1 cellular context compared by ENCODE assay signal in the genomic region with DNA sequence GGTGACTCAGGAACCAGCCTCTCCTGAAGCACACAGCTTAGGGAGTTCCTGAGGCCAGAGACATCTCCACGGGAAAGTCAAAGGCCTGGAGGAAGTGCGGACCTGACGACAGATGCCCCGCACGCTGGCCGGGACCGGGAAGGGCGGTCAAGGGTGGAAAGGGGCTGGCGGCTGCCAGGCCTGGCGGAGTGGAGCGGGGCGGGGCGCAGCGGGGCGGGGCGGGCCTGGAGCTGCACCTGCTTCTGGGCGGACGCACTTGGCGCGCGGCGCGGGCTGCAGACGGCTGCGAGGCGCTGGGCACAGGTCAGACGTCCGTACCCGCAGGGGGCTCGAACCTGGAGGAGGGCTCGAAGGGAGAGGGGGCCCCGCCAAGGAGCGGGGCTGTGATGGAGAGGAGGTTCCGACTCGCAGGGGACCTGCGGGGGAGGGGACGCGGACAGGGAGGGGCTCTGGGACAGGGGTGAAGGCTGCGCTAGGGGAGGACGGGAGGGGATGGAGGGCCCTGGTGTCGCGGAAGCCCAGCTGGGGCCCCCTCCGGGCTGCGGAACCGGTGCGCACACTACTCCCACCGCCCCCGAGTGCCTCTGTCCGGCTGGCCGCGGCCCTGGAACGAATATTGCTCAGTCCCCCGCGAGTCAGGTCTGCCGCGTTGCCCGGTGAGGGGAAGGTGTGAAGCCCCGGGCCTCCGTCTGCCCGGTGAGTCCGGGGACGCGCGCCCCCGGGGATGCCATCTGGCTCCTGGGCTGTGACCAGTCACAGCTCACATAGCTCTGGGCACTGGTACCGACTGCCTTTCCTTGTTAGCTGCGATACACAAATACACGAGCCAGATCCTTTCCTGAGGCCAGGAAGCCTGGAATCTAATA.
A peak's percentile ranks its signal among the peaks of the same experiment; 100 is the strongest.
TF ChIP-seq lines count a peak whose summit lies in the region.

Gene TMEM45B, plus strand, starts transcription at position 253 of the 866 bp plus-strand sequence. CDS start 36,635 bp downstream, outside the sequence.

TF ChIP-seq in HepG2, 621 proteins besides CTCF, POLR2A, EP300 and RAD21 (continued from another document and continues in another):
- TF ChIP-seq GMEB1 (CRISPR knock-in tag; IDR thresholded peaks at IDR 0.05; ENCODE audit: borderline replicate concordance) (no peak), ZFP36 (IDR thresholded peaks at IDR 0.05; ENCODE audit: borderline replicate concordance, low read depth, low read length, partially characterized antibody) (no peak), ZKSCAN1 (IDR thresholded peaks at IDR 0.05; ENCODE audit: low read length) (no peak), PAX8 (CRISPR knock-in tag; IDR thresholded peaks at IDR 0.05; ENCODE audit: borderline replicate concordance) (no peak), ETS1 (CRISPR knock-in tag; IDR thresholded peaks at IDR 0.05) (no peak), ZNF317 (CRISPR knock-in tag; IDR thresholded peaks at IDR 0.05) (0 out of 2 replicates have a peak, but pooled peaks have one; percentile 6), ZNF562 (CRISPR knock-in tag; IDR thresholded peaks at IDR 0.05; ENCODE audit: borderline replicate concordance) (no peak), SRSF9 (IDR thresholded peaks at IDR 0.05; ENCODE audit: borderline replicate concordance, insufficient read depth, low read depth, low read length, poor library complexity, severe bottlenecking) (no peak), RFXANK (CRISPR knock-in tag; IDR thresholded peaks at IDR 0.05) (no peak), ZKSCAN5 (CRISPR knock-in tag; IDR thresholded peaks at IDR 0.05) (no peak), ZNF709 (CRISPR knock-in tag; IDR thresholded peaks at IDR 0.05) (peak; percentile 50; the same call in 1 of the 2 replicates), ZNF20 (CRISPR knock-in tag; IDR thresholded peaks at IDR 0.05) (no peak), JDP2 (CRISPR knock-in tag; IDR thresholded peaks at IDR 0.05; ENCODE audit: borderline replicate concordance) (no peak), ZNF792 (CRISPR knock-in tag; IDR thresholded peaks at IDR 0.05) (no peak), NFAT5 (CRISPR knock-in tag; IDR thresholded peaks at IDR 0.05) (no peak), TFAP4 (IDR thresholded peaks at IDR 0.05; ENCODE audit: borderline replicate concordance, low read depth) (peak; percentile 17; the same call in 1 of the 2 replicates), FOSL2 (CRISPR knock-in tag; IDR thresholded peaks at IDR 0.05) (peak; percentile 7; the same call in 1 of the 2 replicates), FIP1L1 (IDR thresholded peaks at IDR 0.05; ENCODE audit: borderline replicate concordance, insufficient read depth, low read depth, low read length) (no peak), SETDB1 (CRISPR knock-in tag; IDR thresholded peaks at IDR 0.05; ENCODE audit: borderline replicate concordance) (no peak), FOXP1 (IDR thresholded peaks at IDR 0.05) (no peak), FOXP1 (CRISPR knock-in tag; IDR thresholded peaks at IDR 0.05) (no peak), CBX2 (IDR thresholded peaks at IDR 0.05; ENCODE audit: low read depth, low read length) (no peak), CBX2 (CRISPR knock-in tag; IDR thresholded peaks at IDR 0.05; ENCODE audit: low read depth) (no peak), ZNF33B (CRISPR knock-in tag; IDR thresholded peaks at IDR 0.05) (no peak), CC2D1A (CRISPR knock-in tag; IDR thresholded peaks at IDR 0.05) (no peak), AKNA (CRISPR knock-in tag; IDR thresholded peaks at IDR 0.05; ENCODE audit: borderline replicate concordance) (no peak), ZNF230 (CRISPR knock-in tag; IDR thresholded peaks at IDR 0.05) (no peak; the same call in 1 of the 2 replicates), KMT2B (CRISPR knock-in tag; IDR thresholded peaks at IDR 0.05) (0 out of 2 replicates have a peak, but pooled peaks have one; percentile 36), SP1 (IDR thresholded peaks at IDR 0.05) (no peak), SP1 (CRISPR knock-in tag; IDR thresholded peaks at IDR 0.05) (no peak), MXI1 (IDR thresholded peaks at IDR 0.05; ENCODE audit: borderline replicate concordance, low read depth, low read length) (no peak), NCOR1 (IDR thresholded peaks at IDR 0.05; ENCODE audit: borderline replicate concordance, low read length) (no peak), ZSCAN20 (CRISPR knock-in tag; IDR thresholded peaks at IDR 0.05; ENCODE audit: borderline replicate concordance) (no peak), CEBPG (CRISPR knock-in tag; IDR thresholded peaks at IDR 0.05) (no peak), TRIM24 (CRISPR knock-in tag; IDR thresholded peaks at IDR 0.05) (no peak), MTF2 (CRISPR knock-in tag; IDR thresholded peaks at IDR 0.05; ENCODE audit: borderline replicate concordance) (no peak), REPIN1 (CRISPR knock-in tag; IDR thresholded peaks at IDR 0.05; ENCODE audit: borderline replicate concordance, low read depth) (no peak)
- TF ChIP-seq, protein P1, sequence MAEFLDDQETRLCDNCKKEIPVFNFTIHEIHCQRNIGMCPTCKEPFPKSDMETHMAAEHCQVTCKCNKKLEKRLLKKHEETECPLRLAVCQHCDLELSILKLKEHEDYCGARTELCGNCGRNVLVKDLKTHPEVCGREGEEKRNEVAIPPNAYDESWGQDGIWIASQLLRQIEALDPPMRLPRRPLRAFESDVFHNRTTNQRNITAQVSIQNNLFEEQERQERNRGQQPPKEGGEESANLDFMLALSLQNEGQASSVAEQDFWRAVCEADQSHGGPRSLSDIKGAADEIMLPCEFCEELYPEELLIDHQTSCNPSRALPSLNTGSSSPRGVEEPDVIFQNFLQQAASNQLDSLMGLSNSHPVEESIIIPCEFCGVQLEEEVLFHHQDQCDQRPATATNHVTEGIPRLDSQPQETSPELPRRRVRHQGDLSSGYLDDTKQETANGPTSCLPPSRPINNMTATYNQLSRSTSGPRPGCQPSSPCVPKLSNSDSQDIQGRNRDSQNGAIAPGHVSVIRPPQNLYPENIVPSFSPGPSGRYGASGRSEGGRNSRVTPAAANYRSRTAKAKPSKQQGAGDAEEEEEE (CRISPR knock-in tag; IDR thresholded peaks at IDR 0.05; ENCODE audit: borderline replicate concordance), result no peak; the same call in 1 of the 2 replicates
- TF ChIP-seq, protein P2, sequence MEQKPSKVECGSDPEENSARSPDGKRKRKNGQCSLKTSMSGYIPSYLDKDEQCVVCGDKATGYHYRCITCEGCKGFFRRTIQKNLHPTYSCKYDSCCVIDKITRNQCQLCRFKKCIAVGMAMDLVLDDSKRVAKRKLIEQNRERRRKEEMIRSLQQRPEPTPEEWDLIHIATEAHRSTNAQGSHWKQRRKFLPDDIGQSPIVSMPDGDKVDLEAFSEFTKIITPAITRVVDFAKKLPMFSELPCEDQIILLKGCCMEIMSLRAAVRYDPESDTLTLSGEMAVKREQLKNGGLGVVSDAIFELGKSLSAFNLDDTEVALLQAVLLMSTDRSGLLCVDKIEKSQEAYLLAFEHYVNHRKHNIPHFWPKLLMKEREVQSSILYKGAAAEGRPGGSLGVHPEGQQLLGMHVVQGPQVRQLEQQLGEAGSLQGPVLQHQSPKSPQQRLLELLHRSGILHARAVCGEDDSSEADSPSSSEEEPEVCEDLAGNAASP (CRISPR knock-in tag; IDR thresholded peaks at IDR 0.05; ENCODE audit: borderline replicate concordance), result no peak
